18 cellular contexts compared by ENCODE assay signal in genomic region chr1:12410351-12410750, GRCh38.
DNase-seq lines count a peak whose midpoint lies in the region; ATAC-seq and TF ChIP-seq lines count a peak whose summit lies in the region.
"Had no signal": no experiment of that assay in that cellular context is flagged by ENCODE, and none has a peak within 500 bp of the region (broad histone marks: within the 10 kb centered on the region; RNA-seq: fewer than 3 reads in every experiment).

No MANE protein-coding gene starts in this region.

- TF ChIP-seq CTCF in activated CD8-positive, alpha-beta T cell treated with anti-CD3 and anti-CD28 coated beads for 36 hours (IDR thresholded peaks at IDR 0.05) = no peak
- TF ChIP-seq CTCF in nephron (IDR thresholded peaks at IDR 0.05; ENCODE audit: unreplicated experiment in 3 of 3) = no peak
- no peak for TF ChIP-seq CTCF in tibial artery (IDR thresholded peaks at IDR 0.05)

- no peaks in the 10 kb centered on the region for H3K27me3 Mint-ChIP-seq in activated CD8-positive, alpha-beta T cell treated with anti-CD3 and anti-CD28 coated beads for 36 hours
- no peaks in the 10 kb centered on the region for H3K27me3 Mint-ChIP-seq in activated CD8-positive, alpha-beta T cell treated with anti-CD3 and anti-CD28 coated beads, Interleukin-2, amount 10 ng/mL, durations not matched to agents 7 days and 5 days (ENCODE audit: low read depth)
- H3K27me3 Mint-ChIP-seq in nephron (ENCODE audit: low read depth) = no peaks in the 10 kb centered on the region

- peaks cover 0 to 12% (median 0%) of the 10 kb centered on the region in 3 donors for H3K36me3 ChIP-seq in tibial artery

- CTCF ChIA-PET in activated CD8-positive, alpha-beta T cell treated with anti-CD3 and anti-CD28 coated beads for 36 hours (lab: Charles Lee) = interaction anchor here (0.9 to 1.7 kb wide), 5 partner anchors 14 to 207 kb away, joined by 3 to 4 read pairs (median 4); no protein-coding TSS in a partner anchor
- CTCF ChIA-PET in activated CD8-positive, alpha-beta T cell treated with anti-CD3 and anti-CD28 coated beads, Interleukin-2, amount 10 ng/mL, durations not matched to agents 7 days and 5 days (lab: Charles Lee) = interaction anchor here (0.7 to 4.9 kb wide), 11 partner anchors 9 to 249 kb away, joined by 3 to 31 read pairs (median 5); no protein-coding TSS in a partner anchor

- POLR2A ChIA-PET in activated CD8-positive, alpha-beta T cell treated with anti-CD3 and anti-CD28 coated beads for 36 hours (lab: Charles Lee) = interaction anchor here (0.8 to 1.8 kb wide), 5 partner anchors 24 to 70 kb away, joined by 3 to 5 read pairs (median 4); no protein-coding TSS in a partner anchor
- POLR2A ChIA-PET in activated CD8-positive, alpha-beta T cell treated with anti-CD3 and anti-CD28 coated beads, Interleukin-2, amount 10 ng/mL, durations not matched to agents 7 days and 5 days (lab: Charles Lee) = interaction anchor here (1.1 kb wide), 1 partner anchor 26 kb away, joined by 3 read pairs; no protein-coding TSS in a partner anchor

- DNase-seq in activated CD8-positive, alpha-beta T cell treated with anti-CD3 and anti-CD28 coated beads for 36 hours = no peak
- no peak for DNase-seq in activated CD8-positive, alpha-beta T cell treated with anti-CD3 and anti-CD28 coated beads, Interleukin-2, amount 10 ng/mL, durations not matched to agents 7 days and 5 days
- DNase-seq in caudate nucleus (lab: John Stamatoyannopoulos, UW) (no peak), tibial artery (no peak), HK-2 (ENCODE audit: unreplicated experiment) (no peak), SW 1271 (lab: John Stamatoyannopoulos, UW) (no peak)
- DNase-seq: DMS79 treated with DMSO at 0.1 percent for 48 hours, MV-4-11, NCI-H1417, NCI-H187, NCI-H2107, NCI-H510A, PC-9 had no signal

- intact Hi-C loops in activated CD8-positive, alpha-beta T cell treated with anti-CD3 and anti-CD28 coated beads for 36 hours (cut with micrococcal nuclease) = no loop called here
- intact Hi-C loops in tibial artery (cut with DNase I; ENCODE audit: low total_unique reads) = no loop called here

- peak overlapping the region; percentile 71 for H3K27ac Mint-ChIP-seq in activated CD8-positive, alpha-beta T cell treated with anti-CD3 and anti-CD28 coated beads for 36 hours
- H3K27ac Mint-ChIP-seq in activated CD8-positive, alpha-beta T cell treated with anti-CD3 and anti-CD28 coated beads, Interleukin-2, amount 10 ng/mL, durations not matched to agents 7 days and 5 days = no peak overlapping the region
- peak overlapping the region; percentile 89 to 94 (median 91) for H3K27ac Mint-ChIP-seq in nephron
- H3K27ac Mint-ChIP-seq: CD14-positive monocyte had no signal

- H3K4me3 ChIP-seq in tibial artery = no peak overlapping the region
- H3K4me3 ChIP-seq: PC-9 had no signal

- no peak overlapping the region for H3K4me3 Mint-ChIP-seq in activated CD8-positive, alpha-beta T cell treated with anti-CD3 and anti-CD28 coated beads for 36 hours
- H3K4me3 Mint-ChIP-seq in activated CD8-positive, alpha-beta T cell treated with anti-CD3 and anti-CD28 coated beads, Interleukin-2, amount 10 ng/mL, durations not matched to agents 7 days and 5 days = no peak overlapping the region
- H3K4me3 Mint-ChIP-seq in nephron = no peak overlapping the region
- H3K4me3 Mint-ChIP-seq: CD14-positive monocyte had no signal

- no peak for ATAC-seq in activated CD8-positive, alpha-beta T cell treated with anti-CD3 and anti-CD28 coated beads for 36 hours
- ATAC-seq in activated CD8-positive, alpha-beta T cell treated with anti-CD3 and anti-CD28 coated beads, Interleukin-2, amount 10 ng/mL, durations not matched to agents 7 days and 5 days = no peak
- no peak for ATAC-seq in GM19023 (IDR thresholded peaks at IDR 0.05; ENCODE audit: unreplicated experiment)

- H3K9me3 ChIP-seq in tibial artery = no peaks in the 10 kb centered on the region

- H3K27ac ChIP-seq in caudate nucleus (ENCODE audit: low read depth, low read length) = peak overlapping the region; percentile 19
- H3K27ac ChIP-seq in tibial artery = peak overlapping the region; percentile 23 to 58
- H3K27ac ChIP-seq: 22Rv1, KMS-11, PC-9 had no signal

- peaks cover 51% of the 10 kb centered on the region for H3K36me3 Mint-ChIP-seq in activated CD8-positive, alpha-beta T cell treated with anti-CD3 and anti-CD28 coated beads for 36 hours (ENCODE audit: low read depth)
- peaks cover 69% of the 10 kb centered on the region for H3K36me3 Mint-ChIP-seq in activated CD8-positive, alpha-beta T cell treated with anti-CD3 and anti-CD28 coated beads, Interleukin-2, amount 10 ng/mL, durations not matched to agents 7 days and 5 days (ENCODE audit: low read depth)
- H3K36me3 Mint-ChIP-seq in nephron (ENCODE audit: low read depth) = peaks cover 62% of the 10 kb centered on the region

- H3K4me1 ChIP-seq in tibial artery = peaks cover 0 to 48% (median 34%) of the 10 kb centered on the region in 4 donors

- H3K9me3 Mint-ChIP-seq in activated CD8-positive, alpha-beta T cell treated with anti-CD3 and anti-CD28 coated beads for 36 hours = peaks cover 9% of the 10 kb centered on the region
- peaks cover 22% of the 10 kb centered on the region for H3K9me3 Mint-ChIP-seq in activated CD8-positive, alpha-beta T cell treated with anti-CD3 and anti-CD28 coated beads, Interleukin-2, amount 10 ng/mL, durations not matched to agents 7 days and 5 days (ENCODE audit: insufficient read depth)
- peaks cover 20% of the 10 kb centered on the region for H3K9me3 Mint-ChIP-seq in nephron

- no peaks in the 10 kb centered on the region for H3K27me3 ChIP-seq in tibial artery

- peaks cover 56% of the 10 kb centered on the region for H3K4me1 Mint-ChIP-seq in activated CD8-positive, alpha-beta T cell treated with anti-CD3 and anti-CD28 coated beads for 36 hours (ENCODE audit: low read depth)
- peaks cover 45% of the 10 kb centered on the region for H3K4me1 Mint-ChIP-seq in activated CD8-positive, alpha-beta T cell treated with anti-CD3 and anti-CD28 coated beads, Interleukin-2, amount 10 ng/mL, durations not matched to agents 7 days and 5 days (ENCODE audit: low read depth)
- peaks cover 46% of the 10 kb centered on the region for H3K4me1 Mint-ChIP-seq in nephron
